Comparison of ENCODE assay signal across 14 cellular contexts in genomic region chr1:206898089-206898908, GRCh38. TPM values are rescaled to one million over a fixed set of nuclear protein-coding genes. Genes with fewer than 3 reads are reported as not detected.
A peak's percentile ranks its signal among the peaks of the same experiment; 100 is the strongest.
DNase-seq lines count a peak whose midpoint lies in the region; ATAC-seq and TF ChIP-seq lines count a peak whose summit lies in the region.
"Had no signal": no experiment of that assay in that cellular context is flagged by ENCODE, and none has a peak within 500 bp of the region (broad histone marks: within the 10 kb centered on the region; RNA-seq: fewer than 3 reads in every experiment).

No MANE protein-coding gene starts in this region.

- H3K27ac Mint-ChIP-seq in nephron progenitor cell, result no peak overlapping the region

- TF ChIP-seq CTCF in heart left ventricle (IDR thresholded peaks at IDR 0.05) (no peak), fibroblast of pulmonary artery (IDR thresholded peaks at IDR 0.05; ENCODE audit: low read length, missing control alignments) (no peak), nephron progenitor cell (IDR thresholded peaks at IDR 0.05) (no peak), GM13976 (IDR thresholded peaks at IDR 0.05; ENCODE audit: borderline replicate concordance, control extremely low read depth, extremely low read depth, insufficient read depth, missing control alignments) (no peak)

- intact Hi-C loops in left cardiac atrium (cut with DNase I), result no loop called here
- intact Hi-C loops in heart left ventricle (cut with DNase I), result no loop called here
- intact Hi-C loops in posterior vena cava (cut with DNase I), result no loop called here

- no peak overlapping the region for H3K27ac ChIP-seq in heart left ventricle
- H3K27ac ChIP-seq: esophagus squamous epithelium, upper lobe of left lung had no signal

- no peaks in the 10 kb centered on the region for H3K36me3 Mint-ChIP-seq in nephron progenitor cell (ENCODE audit: low read depth)

- no peak overlapping the region for H3K4me3 ChIP-seq in heart left ventricle
- peak overlapping the region; percentile 40 for H3K4me3 ChIP-seq in fibroblast of pulmonary artery (replicated peaks; ENCODE audit: low read depth, low read length)
- H3K4me3 ChIP-seq: esophagus squamous epithelium, mucosa of descending colon, upper lobe of left lung had no signal

- H3K27me3 Mint-ChIP-seq in nephron progenitor cell (ENCODE audit: low read depth, poor library complexity), result peaks cover 21% of the 10 kb centered on the region

- H3K4me3 Mint-ChIP-seq in nephron progenitor cell, result no peak overlapping the region

- H3K9me3 ChIP-seq in heart left ventricle, result no peaks in the 10 kb centered on the region
- H3K9me3 ChIP-seq: esophagus squamous epithelium, mucosa of descending colon, upper lobe of left lung had no signal

- H3K9me3 Mint-ChIP-seq in nephron progenitor cell, result no peaks in the 10 kb centered on the region

- peaks cover 53% of the 10 kb centered on the region for H3K4me1 Mint-ChIP-seq in nephron progenitor cell

- peaks cover 0 to 5% (median 0%) of the 10 kb centered on the region in 9 donors for H3K27me3 ChIP-seq in heart left ventricle
- H3K27me3 ChIP-seq: upper lobe of left lung had no signal

- no peak for DNase-seq in left cardiac atrium
- DNase-seq in heart left ventricle, result no peak
- DNase-seq in RPMI7951 (ENCODE audit: low read depth), result peak; percentile 79
- DNase-seq in fibroblast of pulmonary artery (ENCODE audit: low read depth), result peak; percentile 68
- DNase-seq in ureter (ENCODE audit: low spot score), result peak; percentile 27
- DNase-seq in nephron progenitor cell, result no peak
- no peak for DNase-seq in GM13976 (ENCODE audit: low spot score)
- DNase-seq in posterior vena cava (ENCODE audit: low spot score), result no peak
- DNase-seq: Calu3, esophagus squamous epithelium, mucosa of descending colon, NCI-H345 had no signal

- no peak for TF ChIP-seq POLR2A in heart left ventricle (IDR thresholded peaks at IDR 0.05)

- peaks cover 0 to under 1% (median 0%) of the 10 kb centered on the region in 12 donors for H3K4me1 ChIP-seq in heart left ventricle

- H3K36me3 ChIP-seq in heart left ventricle, result no peaks in the 10 kb centered on the region
- H3K36me3 ChIP-seq: esophagus squamous epithelium, upper lobe of left lung had no signal

- ATAC-seq in left cardiac atrium (peak; percentile 16 to 71), heart left ventricle (no peak)
- ATAC-seq: mucosa of descending colon had no signal

- 83 to 89% (median 88%) methylated on average over 11 of the region's 11 CpGs for WGBS in heart left ventricle, 4 donors

- in situ Hi-C loops in GM13976 (cut with MboI; ENCODE audit: low sequenced_read_pairs, unreplicated experiment), result no loop called here

RNA-seq across cellular contexts. Expression of gene IL24, which starts 1.1 kb away (rescaled TPM):
- total RNA-seq in left cardiac atrium (not detected), heart left ventricle (not detected), ureter (not detected), posterior vena cava (not detected)
- polyA plus RNA-seq in heart left ventricle, result 1 to 10 TPM in 1 of 2 donors, not detected in 1; 1.6 TPM
- 2.1 and 2.6 TPM in 2 replicates for total RNA-seq in RPMI7951 (2014; rRNA removed; shearing (Covaris generic))
- total RNA-seq: Calu3, esophagus squamous epithelium, HT-29, mucosa of descending colon had no signal

RNA-seq across cellular contexts. Expression of gene FCMR, which starts 23.4 kb away (rescaled TPM):
- 1 to 10 TPM; 3.2 to 4.5 TPM for total RNA-seq in left cardiac atrium
- 10 to 100 TPM in 1 of 9 donors, 1 to 10 TPM in 8; 1.3 to 16.3 (median 3.2) TPM for total RNA-seq in heart left ventricle
- 1 to 10 TPM in 1 of 2 donors, under 1 TPM in 1; 0.99 to 4.0 TPM for polyA plus RNA-seq in heart left ventricle
- total RNA-seq in RPMI7951 (2014; rRNA removed; shearing (Covaris generic)), result 0.68 and 1.7 TPM in 2 replicates
- total RNA-seq in ureter, result 17.1 TPM
- total RNA-seq in posterior vena cava, result 1 to 10 TPM; 1.4 to 3.3 TPM

RNA-seq across cellular contexts. Expression of gene IL20, which starts 32.9 kb away (rescaled TPM):
- total RNA-seq in left cardiac atrium (not detected), heart left ventricle (not detected), ureter (not detected), posterior vena cava (not detected)
- not detected for polyA plus RNA-seq in heart left ventricle
- total RNA-seq in RPMI7951 (2014; rRNA removed; shearing (Covaris generic)), result not detected in 2 replicates
- total RNA-seq: Calu3, HT-29, mucosa of descending colon, upper lobe of left lung had no signal

RNA-seq across cellular contexts. Expression of gene PIGR, which starts 48.0 kb away (rescaled TPM):
- total RNA-seq in left cardiac atrium (under 1 TPM; 0.06 to 0.16 TPM), heart left ventricle (under 1 TPM in 2 of 9 donors, not detected in 7; 0.42 to 0.49 TPM), ureter (670 TPM), posterior vena cava (under 1 TPM; 0.33 to 0.79 TPM)
- under 1 TPM; 0.04 to 0.64 TPM for polyA plus RNA-seq in heart left ventricle
- not detected in 2 replicates for total RNA-seq in RPMI7951 (2014; rRNA removed; shearing (Covaris generic))

Comparison
In these comparisons a context has a peak if more than half of its experiments do, and no peak if none do; other contexts are left out.
1. ATAC-seq: peak in left cardiac atrium (2 of 2); none in heart left ventricle (0 of 4).
2. DNase-seq: peak in RPMI7951 (single experiment), fibroblast of pulmonary artery (single experiment) and ureter (single experiment); none in left cardiac atrium (single experiment), heart left ventricle (0 of 5), nephron progenitor cell (single experiment), GM13976 (single experiment) and posterior vena cava (single experiment).